ENCODE assay signal across 8 cellular contexts in the genomic region with DNA sequence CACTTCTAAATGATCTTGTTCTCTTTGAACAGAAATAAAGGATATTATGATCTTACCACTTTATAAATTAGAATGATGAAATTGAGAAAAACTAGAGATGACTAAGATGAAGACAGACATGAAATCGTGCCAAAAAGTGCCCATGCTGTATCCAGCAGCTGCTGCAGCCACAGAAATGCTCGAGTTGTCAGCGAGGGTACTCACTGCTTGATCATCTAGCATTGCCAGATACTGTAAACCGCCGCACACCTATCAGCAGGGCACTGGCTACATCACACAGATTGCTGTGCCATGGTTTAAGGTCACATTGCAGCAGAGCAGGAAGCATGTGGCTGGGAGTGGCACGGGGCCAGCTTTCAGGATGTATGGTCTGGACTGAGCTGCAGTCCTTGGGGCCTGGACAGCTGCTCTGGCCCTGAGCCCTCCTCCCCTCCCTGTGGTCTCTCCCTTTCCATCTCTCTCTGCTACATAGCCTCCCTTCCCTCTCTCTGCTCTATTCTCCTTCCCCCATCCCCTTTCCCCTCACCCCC. TPM values are rescaled to one million over a fixed set of nuclear protein-coding genes. Genes with fewer than 3 reads are reported as not detected.
DNase-seq lines count a peak whose midpoint lies in the region; ATAC-seq and TF ChIP-seq lines count a peak whose summit lies in the region.

No MANE protein-coding gene starts in this region.

- no peaks in the 10 kb centered on the region for H4K20me1 ChIP-seq in BLaER1

- H3K27me3 Mint-ChIP-seq in CD4-positive, alpha-beta memory T cell, result peaks cover 1 to 9% of the 10 kb centered on the region in 2 donors

- H3K36me3 ChIP-seq in BLaER1, result no peaks in the 10 kb centered on the region
- H3K36me3 ChIP-seq in left lung, result no peaks in the 10 kb centered on the region
- H3K36me3 ChIP-seq in CD4-positive, alpha-beta memory T cell (ENCODE audit: insufficient read depth, low read length), result no peaks in the 10 kb centered on the region

- TF ChIP-seq CTCF in left lung (IDR thresholded peaks at IDR 0.05), result no peak

- no peak overlapping the region for H3K4me3 ChIP-seq in BLaER1
- H3K4me3 ChIP-seq in left lung, result no peak overlapping the region
- no peak overlapping the region for H3K4me3 ChIP-seq in CD4-positive, alpha-beta memory T cell (ENCODE audit: low read length in 2 of 2)

- H3K27ac Mint-ChIP-seq in CD4-positive, alpha-beta memory T cell, result no peak overlapping the region

- H3K9ac ChIP-seq in BLaER1, result peak overlapping the region; percentile 38

- peak overlapping the region; percentile 80 for H3K4me2 ChIP-seq in BLaER1

- H3K4me1 ChIP-seq in BLaER1 (peaks cover 58% of the 10 kb centered on the region), left lung (no peaks in the 10 kb centered on the region)
- H3K4me1 ChIP-seq in CD4-positive, alpha-beta memory T cell (ENCODE audit: insufficient read depth, low read length), result no peaks in the 10 kb centered on the region

- CTCF ChIA-PET in CD4-positive, alpha-beta memory T cell (lab: Charles Lee; ENCODE audit: partially characterized antibody), result no interaction called here

- POLR2A ChIA-PET in CD4-positive, alpha-beta memory T cell (lab: Charles Lee; ENCODE audit: partially characterized antibody), result no interaction called here

- H3K4me1 Mint-ChIP-seq in CD4-positive, alpha-beta memory T cell, result no peaks in the 10 kb centered on the region

- no peak for TF ChIP-seq POLR2A in GM18505 (IDR thresholded peaks at IDR 0.05; ENCODE audit: borderline replicate concordance, extremely low read depth, insufficient read depth, insufficient read length)

- H3K9me3 Mint-ChIP-seq in CD4-positive, alpha-beta memory T cell, result no peaks in the 10 kb centered on the region

- no peaks in the 10 kb centered on the region for H3K27me3 ChIP-seq in BLaER1
- H3K27me3 ChIP-seq in left lung, result peaks cover 0 to 17% of the 10 kb centered on the region in 2 donors
- H3K27me3 ChIP-seq in CD4-positive, alpha-beta memory T cell (ENCODE audit: insufficient read depth, low read length), result no peaks in the 10 kb centered on the region

- intact Hi-C loops in left lung (cut with DNase I), result no loop called here
- intact Hi-C loops in CD4-positive, alpha-beta memory T cell (cut with micrococcal nuclease), result no loop called here

- no peaks in the 10 kb centered on the region for H3K9me3 ChIP-seq in BLaER1
- no peaks in the 10 kb centered on the region for H3K9me3 ChIP-seq in left lung
- H3K9me3 ChIP-seq in CD4-positive, alpha-beta memory T cell (ENCODE audit: control insufficient read depth in 1 of 2, low read length in 2 of 2), result no peaks in the 10 kb centered on the region

- H3K27ac ChIP-seq in BLaER1 (peak overlapping the region; percentile 63), left lung (no peak overlapping the region)
- H3K27ac ChIP-seq in CD4-positive, alpha-beta memory T cell (ENCODE audit: low read depth, low read length), result no peak overlapping the region

- H3K4me3 Mint-ChIP-seq in CD4-positive, alpha-beta memory T cell, result no peak overlapping the region

- H3K36me3 Mint-ChIP-seq in CD4-positive, alpha-beta memory T cell, result no peaks in the 10 kb centered on the region

- DNase-seq in LHCN-M2 (ENCODE audit: low read depth) (peak; percentile 100), amniotic stem cell (lab: John Stamatoyannopoulos, UW) (peak; percentile 69), left lung (peak in 1 of 2 donors; percentile 60), SW 1271 (lab: John Stamatoyannopoulos, UW) (no peak)
- DNase-seq in CD4-positive, alpha-beta memory T cell, result no peak

- peak; percentile 63 for ATAC-seq in left lung
- ATAC-seq in HG03039 (IDR thresholded peaks at IDR 0.05; ENCODE audit: unreplicated experiment), result no peak
- no peak for ATAC-seq in GM18505 (IDR thresholded peaks at IDR 0.05; ENCODE audit: unreplicated experiment)

RNA-seq across cellular contexts. Expression of a gene that starts 51.0 kb away (rescaled TPM):
- total RNA-seq in LHCN-M2 (2014; rRNA removed) (33.2 and 44.8 TPM in 2 replicates), left lung (10 to 100 TPM; 14.6 to 20.3 TPM)
- polyA plus RNA-seq in LHCN-M2 (2012), result 38.5 TPM
- total RNA-seq in CD4-positive, alpha-beta memory T cell, result not detected
- not detected for polyA plus RNA-seq in CD4-positive, alpha-beta memory T cell

RNA-seq across cellular contexts. Expression of a gene that starts 60.0 kb away (rescaled TPM):
- total RNA-seq in LHCN-M2 (2014; rRNA removed) (22.1 and 30.2 TPM in 2 replicates), left lung (1 to 10 TPM in 1 of 2 donors, not detected in 1; 3.6 TPM)
- polyA plus RNA-seq in LHCN-M2 (2012), result 6.9 TPM
- total RNA-seq in CD4-positive, alpha-beta memory T cell, result not detected
- polyA plus RNA-seq in CD4-positive, alpha-beta memory T cell, result not detected

Comparison
In these comparisons a context has a peak if more than half of its experiments do, and no peak if none do; other contexts are left out.
1. DNase-seq: peak in LHCN-M2 (single experiment) and amniotic stem cell (single experiment); none in SW 1271 (0 of 2) and CD4-positive, alpha-beta memory T cell (0 of 5).
2. RNA of a gene that starts 51.0 kb away (total RNA-seq): 33.2 to 44.8 TPM in LHCN-M2 and 14.6 to 20.3 TPM in left lung; not detected in CD4-positive, alpha-beta memory T cell; every median in the first group is over 10 times any median in the second.